In the genomic region with DNA sequence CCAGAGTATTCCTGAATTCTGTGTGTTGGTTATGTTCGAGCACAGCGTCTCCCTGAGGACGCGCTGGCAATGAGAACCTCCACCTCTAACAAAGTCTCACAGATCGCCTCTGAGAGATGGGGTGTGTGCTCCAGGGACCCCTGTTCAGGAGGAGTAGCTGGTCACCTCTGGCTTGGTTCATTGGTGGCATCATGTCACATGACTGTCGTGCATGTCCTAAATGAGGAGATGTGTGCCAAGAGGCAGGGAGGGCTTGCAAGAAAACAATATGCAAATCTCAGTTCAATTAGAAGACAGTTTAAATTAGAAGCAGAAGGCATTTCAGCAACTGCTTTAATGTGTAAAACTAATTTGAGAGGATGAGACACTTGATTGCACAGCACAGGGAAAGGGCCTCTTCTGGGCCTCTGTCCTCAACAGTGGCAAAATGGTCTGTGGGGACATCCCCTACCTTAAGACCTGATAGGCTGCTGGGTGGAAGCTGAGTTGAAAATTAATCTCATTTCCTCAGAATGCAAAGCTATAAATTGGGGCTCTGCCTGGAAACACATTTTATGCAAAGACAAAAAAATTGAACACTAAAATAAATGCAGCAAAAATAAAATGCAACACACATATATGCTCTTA, we compare ENCODE assay signal across 9 cellular contexts. TPM values are rescaled to one million over a fixed set of nuclear protein-coding genes. Genes with fewer than 3 reads are reported as not detected.
DNase-seq lines count a peak whose midpoint lies in the region; ATAC-seq, FAIRE-seq and TF ChIP-seq lines count a peak whose summit lies in the region.
"Had no signal": no experiment of that assay in that cellular context is flagged by ENCODE, and none has a peak within 500 bp of the region (broad histone marks: within the 10 kb centered on the region; RNA-seq: fewer than 3 reads in every experiment).

No MANE protein-coding gene starts in this region.

- H3K9me3 ChIP-seq in testis (no peaks in the 10 kb centered on the region), tibial artery (no peaks in the 10 kb centered on the region)

- intact Hi-C loops in testis (cut with DNase I; ENCODE audit: low total_unique reads): loop anchor here (10.0 kb wide), 1 partner anchor 190 kb away; no protein-coding TSS in a partner anchor
- intact Hi-C loops in tibial artery (cut with DNase I; ENCODE audit: low total_unique reads): loop anchor here (2.0 kb wide), 1 partner anchor 196 kb away; no protein-coding TSS in a partner anchor

- TF ChIP-seq POLR2A in testis (IDR thresholded peaks at IDR 0.05): no peak

- ATAC-seq in HG02852 (IDR thresholded peaks at IDR 0.05; ENCODE audit: unreplicated experiment): peak; percentile 30
- ATAC-seq in activated T-cell treated with anti-CD3 and anti-CD28 coated beads, Interleukin-2, amount 50 U/mL, for 72 hours (replicated peaks in 1 of 2): no peak

- peak overlapping the region; percentile 42 for H3K27ac ChIP-seq in angular gyrus (ENCODE audit: low read depth, low read length)
- peak overlapping the region; percentile 85 for H3K27ac ChIP-seq in substantia nigra (ENCODE audit: low read depth, low read length, poor library complexity, severe bottlenecking)
- no peak overlapping the region for H3K27ac ChIP-seq in testis
- H3K27ac ChIP-seq in tibial artery: no peak overlapping the region

- no peaks in the 10 kb centered on the region for H3K36me3 Mint-ChIP-seq in activated T-cell treated with anti-CD3 and anti-CD28 coated beads, Interleukin-2, amount 50 U/mL, for 72 hours (ENCODE audit: insufficient read depth in 2 of 2)

- H3K4me3 Mint-ChIP-seq in activated T-cell treated with anti-CD3 and anti-CD28 coated beads, Interleukin-2, amount 50 U/mL, for 72 hours: no peak overlapping the region

- H3K27me3 Mint-ChIP-seq in activated T-cell treated with anti-CD3 and anti-CD28 coated beads, Interleukin-2, amount 50 U/mL, for 72 hours (ENCODE audit: low read depth): no peaks in the 10 kb centered on the region

- no peaks in the 10 kb centered on the region for H3K27me3 ChIP-seq in testis
- H3K27me3 ChIP-seq in tibial artery: no peaks in the 10 kb centered on the region

- no peaks in the 10 kb centered on the region for H3K9me3 Mint-ChIP-seq in activated T-cell treated with anti-CD3 and anti-CD28 coated beads, Interleukin-2, amount 50 U/mL, for 72 hours

- no peak overlapping the region for H3K4me3 ChIP-seq in testis
- no peak overlapping the region for H3K4me3 ChIP-seq in tibial artery

- H3K36me3 ChIP-seq in testis (ENCODE audit: low read depth, missing control alignments) (no peaks in the 10 kb centered on the region), tibial artery (no peaks in the 10 kb centered on the region)

- peaks cover 8% of the 10 kb centered on the region for H3K4me1 ChIP-seq in testis
- H3K4me1 ChIP-seq in tibial artery: peaks cover 0 to 19% (median 7%) of the 10 kb centered on the region in 4 donors

- TF ChIP-seq CTCF in testis (IDR thresholded peaks at IDR 0.05): no peak
- no peak for TF ChIP-seq CTCF in tibial artery (IDR thresholded peaks at IDR 0.05)

- peak; percentile 81 for FAIRE-seq in GM19239 (lab: Jason Lieb, UNC)

- DNase-seq in GM19239 (ENCODE audit: insufficient read length, low spot score) (no peak), substantia nigra (lab: John Stamatoyannopoulos, UW) (no peak), testis (no peak), tibial artery (no peak)
- no peak for DNase-seq in activated T-cell treated with anti-CD3 and anti-CD28 coated beads, Interleukin-2, amount 50 U/mL, for 72 hours
- DNase-seq: DND-41, NCI-H187 had no signal

- H3K4me1 Mint-ChIP-seq in activated T-cell treated with anti-CD3 and anti-CD28 coated beads, Interleukin-2, amount 50 U/mL, for 72 hours (ENCODE audit: low read depth): peaks cover 18% of the 10 kb centered on the region

- H3K27ac Mint-ChIP-seq in activated T-cell treated with anti-CD3 and anti-CD28 coated beads, Interleukin-2, amount 50 U/mL, for 72 hours: no peak overlapping the region

- 95 to 97% methylated on average over 5 to 6 of the region's 6 CpGs for WGBS in testis, 2 donors

RNA-seq across cellular contexts. Expression of a gene that starts 54.6 kb away (rescaled TPM):
- total RNA-seq in testis: 10 to 100 TPM; 30.6 to 35.6 TPM
- 12.9 TPM for polyA plus RNA-seq in testis (ENCODE audit: insufficient read depth, low read depth, low replicate concordance)
- 10 to 100 TPM; 60.8 to 68.6 TPM for total RNA-seq in activated T-cell treated with anti-CD3 and anti-CD28 coated beads, Interleukin-2, amount 50 U/mL, for 72 hours

Comparison
In these comparisons a context has a peak if more than half of its experiments do, and no peak if none do; other contexts are left out.
1. H3K27ac ChIP-seq: peak in angular gyrus (single experiment) and substantia nigra (single experiment); none in testis (0 of 2) and tibial artery (0 of 2).